In genomic region chr10:90420637-90421318, GRCh38 we compare ENCODE assay signal across 17 cellular contexts.
DNase-seq lines count a peak whose midpoint lies in the region; ATAC-seq, FAIRE-seq and TF ChIP-seq lines count a peak whose summit lies in the region.
"Had no signal": no experiment of that assay in that cellular context is flagged by ENCODE, and none has a peak within 500 bp of the region (broad histone marks: within the 10 kb centered on the region; RNA-seq: fewer than 3 reads in every experiment).

No MANE protein-coding gene starts in this region.

- H3K4me3 ChIP-seq in keratinocyte (ENCODE audit: control insufficient read depth in 2 of 3, extremely low read depth in 1 of 3, insufficient read depth in 2 of 3, low read depth in 1 of 3, low read length in 3 of 3) (no peak overlapping the region), heart left ventricle (no peak overlapping the region)
- H3K4me3 ChIP-seq: GM23248, upper lobe of left lung had no signal

- no peak for TF ChIP-seq CTCF in keratinocyte (optimal IDR thresholded peaks at IDR 0.05 in 1 of 3, IDR thresholded peaks at IDR 0.05 in 1 of 3, conservative IDR thresholded peaks at IDR 0.05 in 1 of 3; ENCODE audit: extremely low read depth in 1 of 3, insufficient read depth in 2 of 3, low read length in 3 of 3)
- TF ChIP-seq CTCF in heart left ventricle (IDR thresholded peaks at IDR 0.05), result no peak

- TF ChIP-seq POLR2A in heart left ventricle (IDR thresholded peaks at IDR 0.05), result no peak

- H4K20me1 ChIP-seq in keratinocyte (ENCODE audit: control insufficient read depth, extremely low read depth, insufficient read depth, low read length), result no peaks in the 10 kb centered on the region

- no peak overlapping the region for H3K9ac ChIP-seq in keratinocyte (ENCODE audit: control insufficient read depth, extremely low read depth, insufficient read depth, low read length)
- H3K9ac ChIP-seq: GM23248 had no signal

- H2AFZ ChIP-seq in keratinocyte (ENCODE audit: control insufficient read depth, low read length), result no peak overlapping the region
- H2AFZ ChIP-seq: GM23248 had no signal

- no peaks in the 10 kb centered on the region for H3K79me2 ChIP-seq in keratinocyte (ENCODE audit: control insufficient read depth, insufficient read depth, low read length)

- H3K36me3 ChIP-seq in keratinocyte (ENCODE audit: control insufficient read depth in 2 of 2, extremely low read depth in 1 of 2, insufficient read depth in 2 of 2, low read length in 2 of 2), result no peaks in the 10 kb centered on the region
- H3K36me3 ChIP-seq in heart left ventricle, result no peaks in the 10 kb centered on the region
- H3K36me3 ChIP-seq: upper lobe of left lung had no signal

- no peaks in the 10 kb centered on the region for H3K9me1 ChIP-seq in keratinocyte (ENCODE audit: control insufficient read depth, extremely low read depth, insufficient read depth, low read length)

- H3K27me3 ChIP-seq in keratinocyte (ENCODE audit: control insufficient read depth, extremely low read depth, insufficient read depth, low read length) (no peaks in the 10 kb centered on the region), heart left ventricle (no peaks in the 10 kb centered on the region)
- H3K27me3 ChIP-seq: upper lobe of left lung had no signal

- intact Hi-C loops in heart left ventricle (cut with DNase I), result no loop called here

- peak; percentile 97 for FAIRE-seq in keratinocyte (lab: Jason Lieb, UNC)
- FAIRE-seq: HepG2 had no signal

- H3K27ac ChIP-seq in keratinocyte (ENCODE audit: control insufficient read depth, insufficient read depth, low read length) (peak overlapping the region; percentile 0), heart left ventricle (no peak overlapping the region)
- H3K27ac ChIP-seq: GM23248, upper lobe of left lung had no signal

- DNase-seq in keratinocyte (ENCODE audit: low read depth, low spot score) (no peak), NCI-H446 (lab: John Stamatoyannopoulos, UW) (no peak), heart left ventricle (no peak), OCI-M2 (lab: John Stamatoyannopoulos, UW; ENCODE audit: unreplicated experiment) (no peak)
- DNase-seq: activated naive CD4-positive, alpha-beta T cell treated with Interleukin-2 at 50 U/mL for 16 hours; COR-L47; GM23248; NCI-H1417 treated with DMSO at 0.1 percent for 48 hours; NCI-H748 treated with DMSO at 0.1 percent for 48 hours; nucleus accumbens; upper lobe of left lung had no signal

- no peaks in the 10 kb centered on the region for H3K9me3 ChIP-seq in keratinocyte (ENCODE audit: control insufficient read depth, low read depth, low read length)
- H3K9me3 ChIP-seq in heart left ventricle, result peaks cover 0 to 6% (median 0%) of the 10 kb centered on the region in 12 donors

- dilution Hi-C loops in keratinocyte (cut with MboI; ENCODE audit: extremely low pct_ligation_motif_present, low sequenced_read_pairs), result no loop called here

- WGBS in heart left ventricle, 4 donors, result 77 to 86% (median 80%) methylated on average over 1 of the region's 1 CpG

- ATAC-seq in GM19372 (IDR thresholded peaks at IDR 0.05; ENCODE audit: low read depth, unreplicated experiment) (peak; percentile 51), HG02588 (IDR thresholded peaks at IDR 0.05; ENCODE audit: unreplicated experiment) (peak; percentile 90), HG03159 (IDR thresholded peaks at IDR 0.05; ENCODE audit: unreplicated experiment) (peak; percentile 76), heart left ventricle (no peak), GM18873 (IDR thresholded peaks at IDR 0.05; ENCODE audit: low FRiP score, unreplicated experiment) (no peak)
- ATAC-seq: esophagus mucosa, HepG2 had no signal

- H3K4me1 ChIP-seq in keratinocyte (ENCODE audit: control insufficient read depth, extremely low read depth, insufficient read depth, low read length) (peaks cover 34% of the 10 kb centered on the region), heart left ventricle (no peaks in the 10 kb centered on the region)
- H3K4me1 ChIP-seq: upper lobe of left lung had no signal

- peak overlapping the region; percentile 50 for H3K4me2 ChIP-seq in keratinocyte (ENCODE audit: control insufficient read depth, extremely low read depth, insufficient read depth, low read depth, low read length)

Comparison
In these comparisons a context has a peak if more than half of its experiments do, and no peak if none do; other contexts are left out.
1. ATAC-seq: peak in GM19372 (single experiment), HG02588 (single experiment) and HG03159 (single experiment); none in heart left ventricle (0 of 4) and GM18873 (single experiment).